9 cellular contexts compared by ENCODE assay signal in genomic region chr2:97911210-97911921, GRCh38.
DNase-seq lines count a peak whose midpoint lies in the region; ATAC-seq and TF ChIP-seq lines count a peak whose summit lies in the region.
"Had no signal": no experiment of that assay in that cellular context is flagged by ENCODE, and none has a peak within 500 bp of the region (broad histone marks: within the 10 kb centered on the region; RNA-seq: fewer than 3 reads in every experiment).

No MANE protein-coding gene starts in this region.

- no peaks in the 10 kb centered on the region for H3K27me3 ChIP-seq in adipocyte (replicated peaks; ENCODE audit: control insufficient read depth, insufficient read depth, low read length)
- H3K27me3 ChIP-seq: BLaER1 treated with 17β-estradiol and CSF1 and Interleukin-3, amounts not matched to agents 10 nM and 100 nM had no signal

- intact Hi-C loops in CD14-positive monocyte (cut with micrococcal nuclease) = loop anchor here in 1 of 2 donors (10.0 kb wide), 1 partner anchor 173 kb away; the partner anchor contains the start of gene VWA3B

- TF ChIP-seq CTCF in CD14-positive monocyte (IDR thresholded peaks at IDR 0.05) = no peak

- in situ Hi-C loops in G401 (cut with HindIII; ENCODE audit: low sequenced_read_pairs) = no loop called here

- peaks cover 49% of the 10 kb centered on the region for H3K4me1 Mint-ChIP-seq in CD14-positive monocyte

- peak; percentile 54 for ATAC-seq in GM19468 (IDR thresholded peaks at IDR 0.05; ENCODE audit: extremely low read depth, unreplicated experiment)
- ATAC-seq in HG03442 (IDR thresholded peaks at IDR 0.05; ENCODE audit: unreplicated experiment) = peak; percentile 71

- H3K27ac Mint-ChIP-seq in CD14-positive monocyte = peak overlapping the region; percentile 79 to 91 (median 86)

- no peaks in the 10 kb centered on the region for H3K9me3 Mint-ChIP-seq in CD14-positive monocyte

- H3K9me3 ChIP-seq in adipocyte (ENCODE audit: control insufficient read depth, low read length) = no peaks in the 10 kb centered on the region

- no peak overlapping the region for H3K4me3 ChIP-seq in adipocyte (ENCODE audit: low read length)
- H3K4me3 ChIP-seq: BLaER1 treated with 17β-estradiol and CSF1 and Interleukin-3, amounts not matched to agents 10 nM and 100 nM had no signal

- H3K36me3 Mint-ChIP-seq in CD14-positive monocyte = peaks cover 20 to 38% of the 10 kb centered on the region in 2 donors

- peaks cover 11% of the 10 kb centered on the region for H3K4me1 ChIP-seq in adipocyte (ENCODE audit: control insufficient read depth, insufficient read depth, low read length)

- no peak overlapping the region for H3K9ac ChIP-seq in adipocyte (ENCODE audit: low read length)
- H3K9ac ChIP-seq: BLaER1 treated with 17β-estradiol and CSF1 and Interleukin-3, amounts not matched to agents 10 nM and 100 nM had no signal

- H3K4me3 Mint-ChIP-seq in CD14-positive monocyte = no peak overlapping the region

- no peaks in the 10 kb centered on the region for H3K27me3 Mint-ChIP-seq in CD14-positive monocyte (ENCODE audit: low read depth in 3 of 3)

- H3K36me3 ChIP-seq in adipocyte (ENCODE audit: control insufficient read depth, insufficient read depth, low read length, severe bottlenecking) = peaks cover 13% of the 10 kb centered on the region

- no peak for DNase-seq in CD14-positive monocyte (ENCODE audit: low spot score)
- peak; percentile 34 for DNase-seq in adipocyte (ENCODE audit: low read depth)
- no peak for DNase-seq in NCI-H1694 (lab: John Stamatoyannopoulos, UW)
- no peak for DNase-seq in NCI-H2171 (lab: John Stamatoyannopoulos, UW)
- no peak for DNase-seq in NCI-H748 (lab: John Stamatoyannopoulos, UW; ENCODE audit: unreplicated experiment)
- DNase-seq in G401 (ENCODE audit: low spot score) = no peak
